ENCODE assay signal across 8 cellular contexts in genomic region chr4:65007841-65008439, GRCh38.
A peak's percentile ranks its signal among the peaks of the same experiment; 100 is the strongest.
DNase-seq lines count a peak whose midpoint lies in the region; ATAC-seq and TF ChIP-seq lines count a peak whose summit lies in the region.

No MANE protein-coding gene starts in this region.

- H3K56ac ChIP-seq in IMR-90 (ENCODE audit: extremely low read depth, insufficient read depth, low read length), result no peak overlapping the region

- ATAC-seq in IMR-90 (ENCODE audit: low read depth) (no peak), GM18873 (IDR thresholded peaks at IDR 0.05; ENCODE audit: low FRiP score, unreplicated experiment) (no peak)

- no peak overlapping the region for H3K18ac ChIP-seq in IMR-90 (ENCODE audit: low read depth, low read length)

- H3K4me3 ChIP-seq in IMR-90 (ENCODE audit: insufficient read depth, low read depth, low read length) (no peak overlapping the region), iPS DF 6.9 (ENCODE audit: low read length) (no peak overlapping the region)

- TF ChIP-seq POLR2A in IMR-90 (IDR thresholded peaks at IDR 0.05; ENCODE audit: low read depth, low read length), result no peak

- H3K4ac ChIP-seq in IMR-90 (ENCODE audit: low read depth, low read length), result no peak overlapping the region

- no peak overlapping the region for H4K8ac ChIP-seq in IMR-90 (ENCODE audit: low read depth in 2 of 2, low read length in 2 of 2)

- CTCF ChIA-PET in IMR-90 (lab: Yijun Ruan, JAX), result interaction anchor here (0.7 kb wide), 1 partner anchor 514 kb away, joined by 3 read pairs; no protein-coding TSS in a partner anchor

- H3K9me3 ChIP-seq in IMR-90 (ENCODE audit: control insufficient read depth, insufficient read depth, low read length) (peaks cover 4% of the 10 kb centered on the region; the same call in 1 of the 2 replicates), iPS DF 6.9 (ENCODE audit: control insufficient read depth, insufficient read depth, low read length) (no peaks in the 10 kb centered on the region)

- H3K4me2 ChIP-seq in IMR-90 (ENCODE audit: low read depth, low read length), result no peak overlapping the region

- no TSS peak for BruUV-seq in IMR-90 (replicated peaks; lab: Mats Ljungman, UMichigan)

- no peak overlapping the region for H2BK15ac ChIP-seq in IMR-90 (ENCODE audit: low read depth, low read length)

- dilution Hi-C loops in IMR-90 (cut with HindIII; ENCODE audit: low sequenced_read_pairs, unreplicated experiment), result no loop called here

- no peak overlapping the region for H2BK5ac ChIP-seq in IMR-90 (ENCODE audit: low read depth, low read length, poor library complexity, severe bottlenecking)

- H3K9me1 ChIP-seq in IMR-90 (ENCODE audit: insufficient read depth, low read length), result no peaks in the 10 kb centered on the region

- no peak overlapping the region for H2BK120ac ChIP-seq in IMR-90 (ENCODE audit: low read depth, low read length)

- H3K9ac ChIP-seq in IMR-90 (ENCODE audit: low read depth, low read length), result no peak overlapping the region

- H3K27ac ChIP-seq in IMR-90 (ENCODE audit: insufficient read depth, low read length) (no peak overlapping the region), iPS DF 6.9 (ENCODE audit: low read length) (no peak overlapping the region)

- TF ChIP-seq CTCF in IMR-90 (conservative IDR thresholded peaks at IDR 0.05; ENCODE audit: low read depth, low read length), result peak; percentile 41; the same call in 1 of the 2 replicates

- H2AK9ac ChIP-seq in IMR-90 (replicated peaks; ENCODE audit: low read depth, low read length, poor library complexity), result no peak overlapping the region

- H2BK20ac ChIP-seq in IMR-90 (ENCODE audit: low read depth, low read length), result no peak overlapping the region

- no peaks in the 10 kb centered on the region for H4K20me1 ChIP-seq in IMR-90 (ENCODE audit: insufficient read depth, low read length)

- 0 out of 2 replicates have a peak, but pooled peaks have one; percentile 15 for TF ChIP-seq RAD21 in IMR-90 (IDR thresholded peaks at IDR 0.05; ENCODE audit: low read length)

- H4K5ac ChIP-seq in IMR-90 (ENCODE audit: low read depth, low read length), result no peak overlapping the region

- H2AFZ ChIP-seq in IMR-90 (replicated peaks; ENCODE audit: low read length, poor library complexity), result no peak overlapping the region

- H3K79me1 ChIP-seq in IMR-90 (ENCODE audit: low read depth in 1 of 2, low read length in 2 of 2), result no peaks in the 10 kb centered on the region

- H3K27me3 ChIP-seq in IMR-90 (ENCODE audit: control insufficient read depth, insufficient read depth, low read length) (no peaks in the 10 kb centered on the region), iPS DF 6.9 (ENCODE audit: control insufficient read depth, insufficient read depth, low read length) (no peaks in the 10 kb centered on the region)

- DNase-seq in NCI-H82 (lab: John Stamatoyannopoulos, UW) (peak; percentile 73), NCI-H82 treated with DMSO at 0.1 percent for 48 hours (lab: John Stamatoyannopoulos, UW; ENCODE audit: unreplicated experiment) (no peak), IMR-90 (no peak), SW480 (ENCODE audit: low spot score) (peak; percentile 21), iPS DF 6.9 (ENCODE audit: low read depth, low spot score) (peak; percentile 25)
- DNase-seq in activated effector memory CD4-positive, alpha-beta T cell treated with Interleukin-2 at 50 U/mL for 16 hours, result no peak
- DNase-seq in activated effector memory CD4-positive, alpha-beta T cell treated with anti-CD3 and anti-CD28 coated beads, Interleukin-2, amount 50 U/mL, for 16 hours, result no peak

- no peak overlapping the region for H3K23ac ChIP-seq in IMR-90 (ENCODE audit: low read depth, low read length)

- POLR2A ChIA-PET in IMR-90 (lab: Charles Lee; ENCODE audit: unreplicated experiment), result no interaction called here

- no peak overlapping the region for H4K91ac ChIP-seq in IMR-90 (ENCODE audit: insufficient read depth, low read depth, low read length)

- no peak overlapping the region for H2AK5ac ChIP-seq in IMR-90 (ENCODE audit: low read depth, low read length)

- in situ Hi-C loops in IMR-90 (cut with MboI; ENCODE audit: low sequenced_read_pairs), result no loop called here

- H3K36me3 ChIP-seq in IMR-90 (ENCODE audit: control insufficient read depth, insufficient read depth, low read length) (no peaks in the 10 kb centered on the region), iPS DF 6.9 (ENCODE audit: control insufficient read depth, insufficient read depth, low read length) (no peaks in the 10 kb centered on the region)

- no peak overlapping the region for H3K14ac ChIP-seq in IMR-90 (replicated peaks; ENCODE audit: low read depth, low read length)

- no CpG with 5 or more reads among the region's 5 CpGs for WGBS in IMR-90 (ENCODE audit: extremely low coverage in 2 of 2, insufficient read length in 1 of 2), 2 experiments
- WGBS in iPS DF 6.9 (ENCODE audit: insufficient coverage, insufficient read length), result no CpG with 5 or more reads among the region's 5 CpGs

- intact Hi-C loops in IMR-90 (cut with micrococcal nuclease), result no loop called here

- H3K4me1 ChIP-seq in IMR-90 (ENCODE audit: control insufficient read depth, insufficient read depth, low read length), result no peaks in the 10 kb centered on the region
- no peaks in the 10 kb centered on the region for H3K4me1 ChIP-seq in iPS DF 6.9 (ENCODE audit: control insufficient read depth, insufficient read depth, low read length)

TF ChIP-seq in IMR-90, 13 proteins besides CTCF, POLR2A, EP300 and RAD21:
- peak; percentile 20; the same call in 1 of the 2 replicates for TF ChIP-seq SMC3 (IDR thresholded peaks at IDR 0.05; ENCODE audit: low read depth, low read length)
- no peak for TF ChIP-seq ELK1 (IDR thresholded peaks at IDR 0.05; ENCODE audit: borderline replicate concordance, low read depth, low read length)
- no peak for TF ChIP-seq CEBPB (IDR thresholded peaks at IDR 0.05; ENCODE audit: low read depth, low read length)

Comparison
In these comparisons a context has a peak if more than half of its experiments do, and no peak if none do; other contexts are left out.
1. DNase-seq: peak in NCI-H82 (single experiment), SW480 (single experiment) and iPS DF 6.9 (single experiment); none in NCI-H82 treated with DMSO at 0.1 percent for 48 hours (single experiment), IMR-90 (single experiment), activated effector memory CD4-positive, alpha-beta T cell treated with Interleukin-2 at 50 U/mL for 16 hours (single experiment) and activated effector memory CD4-positive, alpha-beta T cell treated with anti-CD3 and anti-CD28 coated beads, Interleukin-2, amount 50 U/mL, for 16 hours (single experiment).